17 cellular contexts compared by ENCODE assay signal in the genomic region with DNA sequence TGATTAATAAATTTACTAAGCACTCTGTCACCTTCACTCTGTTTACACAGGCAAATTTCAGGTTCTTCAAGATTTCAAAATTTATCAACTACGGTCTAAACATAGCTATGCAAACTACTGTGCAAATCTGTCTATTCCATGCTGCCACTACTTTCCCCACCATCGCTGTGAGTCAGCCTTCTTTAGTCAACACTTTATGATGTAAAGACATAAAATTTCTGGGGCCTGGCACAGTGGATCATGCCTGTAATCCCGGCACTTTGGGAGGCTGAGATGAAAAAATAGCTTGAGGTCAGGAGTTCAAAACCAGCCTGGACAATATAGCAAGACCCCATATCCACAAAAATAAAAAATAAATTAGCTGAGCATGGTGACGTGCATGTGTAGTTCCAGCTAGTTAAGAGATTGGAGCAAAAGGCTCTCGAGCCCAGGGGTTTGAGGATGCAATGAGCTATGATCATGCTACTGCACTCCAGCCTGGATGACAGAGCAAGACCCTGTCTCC. TPM values are rescaled to one million over a fixed set of nuclear protein-coding genes. Genes with fewer than 3 reads are reported as not detected.
DNase-seq lines count a peak whose midpoint lies in the region; ATAC-seq, FAIRE-seq and TF ChIP-seq lines count a peak whose summit lies in the region.
"Had no signal": no experiment of that assay in that cellular context is flagged by ENCODE, and none has a peak within 500 bp of the region (broad histone marks: within the 10 kb centered on the region; RNA-seq: fewer than 3 reads in every experiment).

No MANE protein-coding gene starts in this region.

- WGBS in HepG2 (ENCODE audit: low lambda C conversion rate) = 93% methylated on average over 5 of the region's 5 CpGs
- 87% methylated on average over 5 of the region's 5 CpGs for WGBS in right lobe of liver (ENCODE audit: insufficient coverage, low coverage, low lambda C conversion rate, missing lambda C conversion rate)
- WGBS in GM12878 (ENCODE audit: insufficient coverage, insufficient replicate concordance, low lambda C conversion rate, missing lambda C conversion rate) = 67% methylated on average over 5 of the region's 5 CpGs

- H3K27ac Mint-ChIP-seq in stimulated activated naive B cell treated with anti-CD40 and anti-IgM and Interleukin-4, amounts not matched to agents 10 μg/mL and 1 μg/mL and 100 μg/mL, for 72 hours = peak overlapping the region; percentile 20
- H3K27ac Mint-ChIP-seq: H9 had no signal

- TF ChIP-seq EP300 in HepG2 (IDR thresholded peaks at IDR 0.05; ENCODE audit: low read depth in 2 of 2, low read length in 2 of 2) = no peak
- no peak for TF ChIP-seq EP300 in HepG2 (CRISPR knock-in tag; IDR thresholded peaks at IDR 0.05; ENCODE audit: borderline replicate concordance)
- TF ChIP-seq EP300 in GM12878 (IDR thresholded peaks at IDR 0.05; ENCODE audit: borderline replicate concordance in 1 of 2, control insufficient read depth in 1 of 2, low read depth in 2 of 2, low read length in 2 of 2) = no peak

- H3K27me3 ChIP-seq in HepG2 (ENCODE audit: control insufficient read depth in 1 of 2, insufficient read depth in 2 of 2, low read length in 2 of 2) = no peaks in the 10 kb centered on the region
- H3K27me3 ChIP-seq in right lobe of liver = no peaks in the 10 kb centered on the region
- H3K27me3 ChIP-seq in GM12878 (replicated peaks in 1 of 2; ENCODE audit: control insufficient read depth in 2 of 2, insufficient read depth in 2 of 2, low read length in 1 of 2) = no peaks in the 10 kb centered on the region
- H3K27me3 ChIP-seq: gastrocnemius medialis had no signal

- H2AFZ ChIP-seq in HepG2 (ENCODE audit: low read length) = no peak overlapping the region
- H2AFZ ChIP-seq in GM12878 (ENCODE audit: control insufficient read depth, low read depth, low read length) = no peak overlapping the region

- H3K9me3 ChIP-seq in HepG2 (ENCODE audit: low read length) (no peaks in the 10 kb centered on the region), right lobe of liver (no peaks in the 10 kb centered on the region), GM12878 (replicated peaks; ENCODE audit: control insufficient read depth, insufficient read depth, low read length) (peaks cover 3% of the 10 kb centered on the region; the same call in 2 of the 3 replicates)
- H3K9me3 ChIP-seq: gastrocnemius medialis had no signal

- no peaks in the 10 kb centered on the region for H3K27me3 Mint-ChIP-seq in stimulated activated naive B cell treated with anti-CD40 and anti-IgM and Interleukin-4, amounts not matched to agents 10 μg/mL and 1 μg/mL and 100 μg/mL, for 72 hours

- no peaks in the 10 kb centered on the region; a peak in 1 of 5 replicates for H3K36me3 ChIP-seq in HepG2 (replicated peaks in 1 of 2; ENCODE audit: control insufficient read depth in 1 of 2, insufficient read depth in 2 of 2, low read length in 2 of 2)
- H3K36me3 ChIP-seq in right lobe of liver = no peaks in the 10 kb centered on the region
- peaks cover 0 to 5% of the 10 kb centered on the region in 2 experiments; a peak in 1 of 4 replicates for H3K36me3 ChIP-seq in GM12878 (ENCODE audit: control insufficient read depth in 2 of 2, insufficient read depth in 2 of 2, low read length in 1 of 2)
- H3K36me3 ChIP-seq: gastrocnemius medialis had no signal

- H3K27ac ChIP-seq in HepG2 (ENCODE audit: extremely low read length, insufficient read depth, low read length) (no peak overlapping the region), right lobe of liver (no peak overlapping the region), GM12878 (ENCODE audit: control insufficient read depth, insufficient read depth) (no peak overlapping the region)
- H3K27ac ChIP-seq: gastrocnemius medialis had no signal

- intact Hi-C loops in HepG2 (cut with micrococcal nuclease; ENCODE audit: unreplicated experiment) = no loop called here
- intact Hi-C loops in right lobe of liver (cut with DNase I) = no loop called here
- intact Hi-C loops in GM12878 (cut with micrococcal nuclease; ENCODE audit: unreplicated experiment) = no loop called here

- no peak overlapping the region for H3K4me3 Mint-ChIP-seq in stimulated activated naive B cell treated with anti-CD40 and anti-IgM and Interleukin-4, amounts not matched to agents 10 μg/mL and 1 μg/mL and 100 μg/mL, for 72 hours
- H3K4me3 Mint-ChIP-seq: H9 had no signal

- H4K20me1 ChIP-seq in HepG2 (ENCODE audit: insufficient read depth, low read length) (peaks cover 5% of the 10 kb centered on the region; the same call in 1 of the 2 replicates), GM12878 (ENCODE audit: control insufficient read depth, insufficient read depth) (no peaks in the 10 kb centered on the region)

- TF ChIP-seq POLR2A in HepG2 (IDR thresholded peaks at IDR 0.05; ENCODE audit: insufficient read depth in 1 of 2, low read depth in 2 of 2, low read length in 2 of 2) (no peak), right lobe of liver (IDR thresholded peaks at IDR 0.05) (no peak), GM12878 (IDR thresholded peaks at IDR 0.05; ENCODE audit: low read depth, low read length) (no peak)

- peaks cover 0 to 5% of the 10 kb centered on the region in 2 donors for H3K9me3 Mint-ChIP-seq in stimulated activated naive B cell treated with anti-CD40 and anti-IgM and Interleukin-4, amounts not matched to agents 10 μg/mL and 1 μg/mL and 100 μg/mL, for 72 hours

- TF ChIP-seq CTCF in HepG2 (CRISPR knock-in tag; IDR thresholded peaks at IDR 0.05) (no peak), right lobe of liver (IDR thresholded peaks at IDR 0.05) (no peak), GM12878 (IDR thresholded peaks at IDR 0.05 in 2 of 3, conservative IDR thresholded peaks at IDR 0.05 in 1 of 3; ENCODE audit: control insufficient read depth in 2 of 3, extremely low read depth in 1 of 3, insufficient read depth in 1 of 3, low read depth in 3 of 3, low read length in 3 of 3) (no peak)

- peaks cover 11 to 33% of the 10 kb centered on the region in 2 donors for H3K36me3 Mint-ChIP-seq in stimulated activated naive B cell treated with anti-CD40 and anti-IgM and Interleukin-4, amounts not matched to agents 10 μg/mL and 1 μg/mL and 100 μg/mL, for 72 hours

- H3K79me2 ChIP-seq in HepG2 (ENCODE audit: insufficient read depth, low read length) = peaks cover 44% of the 10 kb centered on the region
- peaks cover 24% of the 10 kb centered on the region for H3K79me2 ChIP-seq in GM12878 (ENCODE audit: control insufficient read depth, insufficient read depth, low read length)

- RAD21 ChIA-PET in GM12878 (lab: Charles Lee; ENCODE audit: unreplicated experiment) = no interaction called here

- H3K4me2 ChIP-seq in HepG2 (ENCODE audit: low read depth, low read length) = no peak overlapping the region
- H3K4me2 ChIP-seq in GM12878 (ENCODE audit: control insufficient read depth, insufficient read depth) = no peak overlapping the region

- DNase-seq in HepG2 (ENCODE audit: low spot score) = no peak
- DNase-seq in right lobe of liver = no peak
- no peak for DNase-seq in GM12878 (ENCODE audit: low read depth, low spot score)
- no peak for DNase-seq in stimulated activated naive B cell treated with anti-CD40 and anti-IgM and Interleukin-4, amounts not matched to agents 10 μg/mL and 1 μg/mL and 100 μg/mL, for 72 hours
- DNase-seq in Kasumi-1 (lab: John Stamatoyannopoulos, UW) = no peak
- DNase-seq in cortex of kidney (lab: John Stamatoyannopoulos, UW) = no peak
- DNase-seq: activated CD4-positive, alpha-beta T cell treated with anti-CD3 and anti-CD28 coated beads for 4 hours; activated gamma-delta T cell treated with Interleukin-2 at 50 U/mL for 16 hours; gastrocnemius medialis; H9; islet precursor cell; NCI-H1105 treated with DMSO at 0.1 percent for 48 hours; NCI-H345; posterior cingulate gyrus had no signal

- no peak overlapping the region for H3K9ac ChIP-seq in HepG2 (ENCODE audit: insufficient read depth, low read depth, low read length)
- H3K9ac ChIP-seq in GM12878 (ENCODE audit: control insufficient read depth, insufficient read depth, low read length) = no peak overlapping the region

- CTCF ChIA-PET in HepG2 (lab: Yijun Ruan, JAX; ENCODE audit: low intra/inter-chr PET ratio, low total read pairs) (no interaction called here), GM12878 (lab: Yijun Ruan, JAX) (no interaction called here)

- peaks cover 16 to 42% of the 10 kb centered on the region in 2 donors for H3K4me1 Mint-ChIP-seq in stimulated activated naive B cell treated with anti-CD40 and anti-IgM and Interleukin-4, amounts not matched to agents 10 μg/mL and 1 μg/mL and 100 μg/mL, for 72 hours
- H3K4me1 Mint-ChIP-seq: H9 had no signal

- H3K4me1 ChIP-seq in HepG2 (ENCODE audit: insufficient read depth, low read length) = no peaks in the 10 kb centered on the region
- no peaks in the 10 kb centered on the region for H3K4me1 ChIP-seq in right lobe of liver
- no peaks in the 10 kb centered on the region for H3K4me1 ChIP-seq in GM12878 (ENCODE audit: control insufficient read depth, insufficient read depth, low read length)

- H3K4me3 ChIP-seq in HepG2 (replicated peaks in 1 of 3; ENCODE audit: insufficient read depth in 1 of 3, low read depth in 2 of 3, low read length in 3 of 3) (no peak overlapping the region), right lobe of liver (no peak overlapping the region), GM12878 (no peak overlapping the region)
- H3K4me3 ChIP-seq: gastrocnemius medialis had no signal

- BruUV-seq in HepG2 (replicated peaks; lab: Mats Ljungman, UMichigan) (no TSS peak), GM12878 (replicated peaks; lab: Mats Ljungman, UMichigan) (no TSS peak)

- SMC1A ChIA-PET in GM12878 (lab: Charles Lee; ENCODE audit: uncharacterized antibody, unreplicated experiment) = interaction anchor here (1.6 kb wide), 1 partner anchor 32 kb away, joined by 5 read pairs; no protein-coding TSS in a partner anchor

- no peak for TF ChIP-seq RAD21 in HepG2 (CRISPR knock-in tag; IDR thresholded peaks at IDR 0.05)
- TF ChIP-seq RAD21 in GM12878 (IDR thresholded peaks at IDR 0.05; ENCODE audit: insufficient read depth, low read depth, low read length) = no peak

- ATAC-seq in HepG2 (no peak), right lobe of liver (no peak), HG02973 (IDR thresholded peaks at IDR 0.05; ENCODE audit: unreplicated experiment) (peak; percentile 62), GM12878 (peak; percentile 18), HG02852 (IDR thresholded peaks at IDR 0.05; ENCODE audit: unreplicated experiment) (no peak)
- ATAC-seq in stimulated activated naive B cell treated with anti-CD40 and anti-IgM and Interleukin-4, amounts not matched to agents 10 μg/mL and 1 μg/mL and 100 μg/mL, for 72 hours (replicated peaks) = no peak
- ATAC-seq: gastrocnemius medialis, Panc1 had no signal

- in situ Hi-C loops in HepG2 (cut with HindIII; ENCODE audit: extremely low pct_ligation_motif_present, low pct_unique_long_range_greater_than_20kb) (no loop called here), GM12878 (cut with MboI) (no loop called here)

- FAIRE-seq in HepG2 (lab: Jason Lieb, UNC) = no peak
- peak; percentile 23 for FAIRE-seq in GM12878 (lab: Jason Lieb, UNC)

- POLR2A ChIA-PET in HepG2 (lab: Yijun Ruan, JAX) (no interaction called here), GM12878 (lab: Charles Lee) (interaction anchor here (1.1 kb wide), 1 partner anchor 39 kb away, joined by 3 read pairs; no protein-coding TSS in a partner anchor)

RNA-seq across cellular contexts. Expression of gene CNOT4, which starts 42.6 kb away (rescaled TPM):
- 7.4 and 11.5 TPM in 2 replicates for total RNA-seq in HepG2 (2016; rRNA removed; fragmentation: Illumina TruSeq; extraction: Trizol)
- total RNA-seq in HepG2 (2016; cell fraction: cytosol; rRNA removed; fragmentation: Illumina TruSeq; extraction: Trizol; ENCODE audit: low read depth) = 2.7 and 3.3 TPM in 2 replicates
- 6.5 and 9.3 TPM in 2 replicates for total RNA-seq in HepG2 (2016; cell fraction: insoluble cytoplasmic fraction; rRNA removed; fragmentation: Illumina TruSeq; extraction: Trizol)
- 6.5 and 6.8 TPM in 2 replicates for total RNA-seq in HepG2 (2016; cell fraction: membrane; rRNA removed; fragmentation: Illumina TruSeq; extraction: Trizol)
- total RNA-seq in HepG2 (2016; cell fraction: nucleus; rRNA removed; fragmentation: Illumina TruSeq; extraction: Trizol) = 15.9 and 18.5 TPM in 2 replicates
- 7.6 and 8.4 TPM in 2 replicates for polyA plus RNA-seq in HepG2 (2011; rRNA removed)
- polyA plus RNA-seq in HepG2 (2011; cell fraction: cytosol; rRNA removed) = 4.1 and 5.8 TPM in 2 replicates
- 6.9 and 7.2 TPM in 2 replicates for polyA plus RNA-seq in HepG2 (2011; cell fraction: nucleus; rRNA removed)
- 6.3 and 7.7 TPM in 2 replicates for polyA plus RNA-seq in HepG2 (2012)
- 1.2 and 1.4 TPM in 2 replicates for polyA plus RNA-seq in HepG2 (2016; cell fraction: cytosol; fragmentation: Illumina TruSeq; extraction: Trizol; ENCODE audit: low read depth)
- polyA plus RNA-seq in HepG2 (2016; cell fraction: insoluble cytoplasmic fraction; fragmentation: Illumina TruSeq; extraction: Trizol; ENCODE audit: low read depth) = 9.6 and 10.8 TPM in 2 replicates
- polyA plus RNA-seq in HepG2 (2016; cell fraction: membrane; fragmentation: Illumina TruSeq; extraction: Trizol; ENCODE audit: low read depth) = 2.7 and 3.8 TPM in 2 replicates
- polyA plus RNA-seq in HepG2 (2016; cell fraction: nucleus; fragmentation: Illumina TruSeq; extraction: Trizol; ENCODE audit: insufficient read depth, low read depth) = 9.5 and 10.3 TPM in 2 replicates
- 16.7 and 23.5 TPM in 2 replicates for polyA minus RNA-seq in HepG2 (2011; rRNA and poly(A)+ RNA removed; ENCODE audit: low replicate concordance)
- 7.1 and 8.0 TPM in 2 replicates for polyA minus RNA-seq in HepG2 (2011; cell fraction: cytosol; rRNA and poly(A)+ RNA removed)
- 43.4 and 52.3 TPM in 2 replicates for polyA minus RNA-seq in HepG2 (2011; cell fraction: nucleus; rRNA and poly(A)+ RNA removed)
- total RNA-seq in right lobe of liver = 10 to 100 TPM in 3 of 6 experiments, 1 to 10 TPM in 3; 9.1 to 14.1 (median 11.0) TPM
- 67.0 and 68.1 TPM in 2 replicates for total RNA-seq in GM12878 (2013; cell fraction: nucleolus; rRNA removed)
- 12.9 and 13.0 TPM in 2 replicates for total RNA-seq in GM12878 (2014; rRNA removed)
- total RNA-seq in GM12878 (2014; rRNA removed; fragmentation: Illumina TruSeq; extraction: Trizol) = 11.6 and 12.7 TPM in 2 replicates
- total RNA-seq in GM12878 (2021) = 19.6 and 20.3 TPM in 2 replicates
- polyA plus RNA-seq in GM12878 (2011; ENCODE audit: low read depth) = 3.9 TPM
- polyA plus RNA-seq in GM12878 (2011; rRNA removed) = 13.3 and 16.3 TPM in 2 replicates
- polyA plus RNA-seq in GM12878 (2011; cell fraction: cytosol; rRNA removed) = 10.6 and 11.2 TPM in 2 replicates
- 17.3 and 19.8 TPM in 2 replicates for polyA plus RNA-seq in GM12878 (2011; cell fraction: nucleus; rRNA removed)
- 6.8 and 10.1 TPM in 2 replicates for polyA plus RNA-seq in GM12878 (2012)
- 16.9 and 19.6 TPM in 2 replicates for polyA plus RNA-seq in GM12878 (2014; fragmentation: Illumina TruSeq; extraction: Trizol)
- 10 to 100 TPM; 11.3 to 29.6 TPM for polyA plus RNA-seq in GM12878 (2014; fragmentation: Nextera tagmentation; extraction: Ambion mirVana)
- polyA plus RNA-seq in GM12878 (2014; rRNA removed) = 9.4 and 9.6 TPM in 2 replicates
- polyA plus RNA-seq in GM12878 (2016; fragmentation: Nextera tagmentation; extraction: Ambion mirVana) = 10 to 100 TPM; 17.5 to 17.8 TPM
- 28.6 and 32.0 TPM in 2 replicates for polyA minus RNA-seq in GM12878 (2011; rRNA and poly(A)+ RNA removed)
- 5.5 and 8.0 TPM in 2 replicates for polyA minus RNA-seq in GM12878 (2011; cell fraction: cytosol; rRNA and poly(A)+ RNA removed)
- 41.1 and 55.2 TPM in 2 replicates for polyA minus RNA-seq in GM12878 (2011; cell fraction: nucleus; rRNA and poly(A)+ RNA removed)

Comparison
In these comparisons a context has a peak if more than half of its experiments do, and no peak if none do; other contexts are left out.
1. ATAC-seq: peak in HG02973 (single experiment) and GM12878 (single experiment); none in HepG2 (single experiment), right lobe of liver (0 of 4), stimulated activated naive B cell treated with anti-CD40 and anti-IgM and Interleukin-4, amounts not matched to agents 10 μg/mL and 1 μg/mL and 100 μg/mL, for 72 hours (0 of 2) and HG02852 (single experiment).